In genomic region chr1:40806724-40807675, GRCh38 we compare ENCODE assay signal across 16 cellular contexts. TPM values are rescaled to one million over a fixed set of nuclear protein-coding genes. Genes with fewer than 3 reads are reported as not detected.
DNase-seq lines count a peak whose midpoint lies in the region; ATAC-seq lines count a peak whose summit lies in the region.
"Had no signal": no experiment of that assay in that cellular context is flagged by ENCODE, and none has a peak within 500 bp of the region (broad histone marks: within the 10 kb centered on the region; RNA-seq: fewer than 3 reads in every experiment).

No MANE protein-coding gene starts in this region.

- DNase-seq in AG20443 (ENCODE audit: low spot score) (peak; percentile 42), sciatic nerve (ENCODE audit: low spot score) (peak; percentile 77)
- DNase-seq: 8988T; activated CD4-positive, alpha-beta T cell treated with anti-CD3 and anti-CD28 coated beads, Interleukin-2, amount 50 U/mL, for 1 hour; cortex of kidney; NCI-H748 treated with DMSO at 0.1 percent for 48 hours; PC-9; stimulated activated CD4-positive, alpha-beta T cell treated with anti-CD3 and anti-CD28 coated beads, Interleukin-4, amount 100 ng/mL, for 1 hour had no signal

- H3K9me3 Mint-ChIP-seq in dendritic cell treated with granulocyte-macrophage colony-stimulating factor and Interleukin-4, amounts not matched to agents 40 ng/mL and 50 ng/mL, for 4 days, result peaks cover 10% of the 10 kb centered on the region

- H3K27me3 ChIP-seq in layer of hippocampus (ENCODE audit: control insufficient read depth, insufficient read depth, low read length), result no peaks in the 10 kb centered on the region

- H3K36me3 Mint-ChIP-seq in dendritic cell treated with granulocyte-macrophage colony-stimulating factor and Interleukin-4, amounts not matched to agents 40 ng/mL and 50 ng/mL, for 4 days (ENCODE audit: low read depth), result no peaks in the 10 kb centered on the region

- peaks cover 45% of the 10 kb centered on the region for H3K4me1 Mint-ChIP-seq in dendritic cell treated with granulocyte-macrophage colony-stimulating factor and Interleukin-4, amounts not matched to agents 40 ng/mL and 50 ng/mL, for 4 days (ENCODE audit: low read depth)

- ATAC-seq in sciatic nerve (peak; percentile 81), GM18502 (IDR thresholded peaks at IDR 0.05; ENCODE audit: poor library complexity, unreplicated experiment) (no peak), HG03521 (IDR thresholded peaks at IDR 0.05; ENCODE audit: unreplicated experiment) (no peak), HG03439 (IDR thresholded peaks at IDR 0.05; ENCODE audit: unreplicated experiment) (no peak), HG02981 (IDR thresholded peaks at IDR 0.05; ENCODE audit: unreplicated experiment) (no peak)

- H3K4me3 Mint-ChIP-seq in dendritic cell treated with granulocyte-macrophage colony-stimulating factor and Interleukin-4, amounts not matched to agents 40 ng/mL and 50 ng/mL, for 4 days, result no peak overlapping the region

- H3K27me3 Mint-ChIP-seq in dendritic cell treated with granulocyte-macrophage colony-stimulating factor and Interleukin-4, amounts not matched to agents 40 ng/mL and 50 ng/mL, for 4 days, result peaks cover 27% of the 10 kb centered on the region

- peak overlapping the region; percentile 81 for H3K27ac Mint-ChIP-seq in dendritic cell treated with granulocyte-macrophage colony-stimulating factor and Interleukin-4, amounts not matched to agents 40 ng/mL and 50 ng/mL, for 4 days

- H3K27ac ChIP-seq in layer of hippocampus (ENCODE audit: low read depth, low read length), result peak overlapping the region; percentile 35
- H3K27ac ChIP-seq: epithelial cell of prostate, HL-60, PC-9 had no signal

- intact Hi-C loops in dendritic cell treated with granulocyte-macrophage colony-stimulating factor and Interleukin-4, amounts not matched to agents 40 ng/mL and 50 ng/mL, for 4 days (cut with micrococcal nuclease), result no loop called here
- intact Hi-C loops in sciatic nerve (cut with DNase I), result no loop called here

RNA-seq across cellular contexts. Expression of gene KCNQ4, which starts 23.4 kb away (rescaled TPM):
- total RNA-seq in sciatic nerve, result 2.3 TPM

RNA-seq across cellular contexts. Expression of gene CITED4, which starts 55.2 kb away (rescaled TPM):
- 5.6 TPM for total RNA-seq in sciatic nerve
